ENCODE assay signal across 11 cellular contexts in genomic region chr3:5002174-5002870, GRCh38. TPM values are rescaled to one million over a fixed set of nuclear protein-coding genes. Genes with fewer than 3 reads are reported as not detected.
A peak's percentile ranks its signal among the peaks of the same experiment; 100 is the strongest.
DNase-seq lines count a peak whose midpoint lies in the region; ATAC-seq and TF ChIP-seq lines count a peak whose summit lies in the region.
"Had no signal": no experiment of that assay in that cellular context is flagged by ENCODE, and none has a peak within 500 bp of the region (broad histone marks: within the 10 kb centered on the region; RNA-seq: fewer than 3 reads in every experiment).

No MANE protein-coding gene starts in this region.

- TF ChIP-seq CTCF in CD14-positive monocyte (IDR thresholded peaks at IDR 0.05): no peak

- peak overlapping the region in 4 of 7 donors; percentile 27 to 84 (median 48) for H3K27ac Mint-ChIP-seq in CD14-positive monocyte
- peak overlapping the region; percentile 81 for H3K27ac Mint-ChIP-seq in activated T-helper 17 cell treated with anti-CD3 and anti-CD28 coated beads, Interleukin-2, amount 50 U/mL, for 72 hours
- H3K27ac Mint-ChIP-seq in naive thymus-derived CD4-positive, alpha-beta T cell: peak overlapping the region in 4 of 9 donors; percentile 24 to 86 (median 52)

- peaks cover 0 to 20% of the 10 kb centered on the region in 2 donors for H3K4me1 ChIP-seq in naive thymus-derived CD4-positive, alpha-beta T cell (ENCODE audit: control insufficient read depth in 2 of 2, insufficient read depth in 2 of 2, low read length in 2 of 2)

- no peak overlapping the region for H3K4me3 Mint-ChIP-seq in CD14-positive monocyte
- peak overlapping the region; percentile 59 for H3K4me3 Mint-ChIP-seq in activated T-helper 17 cell treated with anti-CD3 and anti-CD28 coated beads, Interleukin-2, amount 50 U/mL, for 72 hours
- peak overlapping the region in 1 of 10 donors; percentile 55 for H3K4me3 Mint-ChIP-seq in naive thymus-derived CD4-positive, alpha-beta T cell

- no peaks in the 10 kb centered on the region for H3K9me3 ChIP-seq in naive thymus-derived CD4-positive, alpha-beta T cell (ENCODE audit: control insufficient read depth in 2 of 3, low read length in 3 of 3)

- POLR2A ChIA-PET in naive thymus-derived CD4-positive, alpha-beta T cell (lab: Charles Lee): no interaction called here

- no peaks in the 10 kb centered on the region for H3K36me3 ChIP-seq in naive thymus-derived CD4-positive, alpha-beta T cell (ENCODE audit: control insufficient read depth in 2 of 3, insufficient read depth in 3 of 3, low read length in 3 of 3)

- intact Hi-C loops in CD14-positive monocyte (cut with micrococcal nuclease): no loop called here
- intact Hi-C loops in naive thymus-derived CD4-positive, alpha-beta T cell (cut with micrococcal nuclease): no loop called here

- no peaks in the 10 kb centered on the region for H3K27me3 ChIP-seq in naive thymus-derived CD4-positive, alpha-beta T cell (ENCODE audit: control insufficient read depth in 2 of 2, insufficient read depth in 2 of 2, low read length in 2 of 2)

- peaks cover 0 to 4% (median 1%) of the 10 kb centered on the region in 3 donors for H3K27me3 Mint-ChIP-seq in CD14-positive monocyte (ENCODE audit: low read depth in 3 of 3)
- no peaks in the 10 kb centered on the region for H3K27me3 Mint-ChIP-seq in activated T-helper 17 cell treated with anti-CD3 and anti-CD28 coated beads, Interleukin-2, amount 50 U/mL, for 72 hours
- H3K27me3 Mint-ChIP-seq in naive thymus-derived CD4-positive, alpha-beta T cell: peaks cover 0 to 2% (median 0%) of the 10 kb centered on the region in 5 donors

- H3K36me3 Mint-ChIP-seq in CD14-positive monocyte: peaks cover 2 to 5% of the 10 kb centered on the region in 2 donors
- H3K36me3 Mint-ChIP-seq in activated T-helper 17 cell treated with anti-CD3 and anti-CD28 coated beads, Interleukin-2, amount 50 U/mL, for 72 hours (ENCODE audit: low read depth): peaks cover 6% of the 10 kb centered on the region
- peaks cover 0 to 2% (median 0%) of the 10 kb centered on the region in 5 donors for H3K36me3 Mint-ChIP-seq in naive thymus-derived CD4-positive, alpha-beta T cell

- ATAC-seq in activated T-helper 17 cell treated with anti-CD3 and anti-CD28 coated beads, Interleukin-2, amount 50 U/mL, for 72 hours (replicated peaks): peak; percentile 67
- ATAC-seq in naive thymus-derived CD4-positive, alpha-beta T cell: peak; percentile 59
- ATAC-seq in HG03521 (IDR thresholded peaks at IDR 0.05; ENCODE audit: unreplicated experiment) (no peak), GM19351 (IDR thresholded peaks at IDR 0.05; ENCODE audit: unreplicated experiment) (no peak), GM19035 (IDR thresholded peaks at IDR 0.05; ENCODE audit: unreplicated experiment) (no peak)

- no peak overlapping the region for H3K4me3 ChIP-seq in naive thymus-derived CD4-positive, alpha-beta T cell (ENCODE audit: low read length)
- H3K4me3 ChIP-seq: GM23248 had no signal

- CTCF ChIA-PET in naive thymus-derived CD4-positive, alpha-beta T cell (lab: Charles Lee): no interaction called here

- H3K4me1 Mint-ChIP-seq in CD14-positive monocyte: peaks cover 21% of the 10 kb centered on the region
- H3K4me1 Mint-ChIP-seq in activated T-helper 17 cell treated with anti-CD3 and anti-CD28 coated beads, Interleukin-2, amount 50 U/mL, for 72 hours: peaks cover 22% of the 10 kb centered on the region
- H3K4me1 Mint-ChIP-seq in naive thymus-derived CD4-positive, alpha-beta T cell: peaks cover 0 to 69% (median 5%) of the 10 kb centered on the region in 7 donors

- H3K9me3 Mint-ChIP-seq in CD14-positive monocyte: peaks cover 0 to 1% (median 0%) of the 10 kb centered on the region in 7 donors
- no peaks in the 10 kb centered on the region for H3K9me3 Mint-ChIP-seq in activated T-helper 17 cell treated with anti-CD3 and anti-CD28 coated beads, Interleukin-2, amount 50 U/mL, for 72 hours
- no peaks in the 10 kb centered on the region for H3K9me3 Mint-ChIP-seq in naive thymus-derived CD4-positive, alpha-beta T cell

- H3K27ac ChIP-seq in naive thymus-derived CD4-positive, alpha-beta T cell (ENCODE audit: low read depth, low read length): no peak overlapping the region
- H3K27ac ChIP-seq: GM23248 had no signal

- DNase-seq in CD14-positive monocyte (ENCODE audit: low spot score) (peak; percentile 48), SK-N-DZ (ENCODE audit: low spot score) (peak; percentile 61), mesenteric fat pad (ENCODE audit: low spot score) (no peak)
- peak in 1 of 9 donors; percentile 54 for DNase-seq in naive thymus-derived CD4-positive, alpha-beta T cell
- DNase-seq: cerebellar nuclear complex, GM23248, nucleus accumbens had no signal

RNA-seq across cellular contexts. Expression of gene BHLHE40, which starts 23.1 kb away (rescaled TPM):
- 10 to 100 TPM; 20.2 to 23.4 TPM for polyA plus RNA-seq in CD14-positive monocyte
- polyA plus RNA-seq in SK-N-DZ (2014; cell fraction: cytosol; rRNA removed): 0.03 and 0.09 TPM in 2 replicates
- polyA plus RNA-seq in SK-N-DZ (2014; cell fraction: nucleus; rRNA removed): not detected in 2 replicates
- 100 to 1,000 TPM; 217 to 527 TPM for total RNA-seq in activated T-helper 17 cell treated with anti-CD3 and anti-CD28 coated beads, Interleukin-2, amount 50 U/mL, for 72 hours
- 100 to 1,000 TPM in 2 of 5 experiments, 10 to 100 TPM in 1, 1 to 10 TPM in 2; 3.9 to 383 (median 71.2) TPM for total RNA-seq in naive thymus-derived CD4-positive, alpha-beta T cell
- polyA plus RNA-seq in naive thymus-derived CD4-positive, alpha-beta T cell: 1 to 10 TPM in 1 of 2 donors, under 1 TPM in 1; 0.82 to 3.1 TPM
- 133 TPM for total RNA-seq in mesenteric fat pad

Comparison
In these comparisons a context has a peak if more than half of its experiments do, and no peak if none do; other contexts are left out.
1. ATAC-seq: peak in activated T-helper 17 cell treated with anti-CD3 and anti-CD28 coated beads, Interleukin-2, amount 50 U/mL, for 72 hours (single experiment) and naive thymus-derived CD4-positive, alpha-beta T cell (single experiment); none in HG03521 (single experiment), GM19351 (single experiment) and GM19035 (single experiment).